ENCODE assay signal across 9 cellular contexts in genomic region chr19:6100284-6100915, GRCh38. TPM values are rescaled to one million over a fixed set of nuclear protein-coding genes. Genes with fewer than 3 reads are reported as not detected.
DNase-seq lines count a peak whose midpoint lies in the region; ATAC-seq and TF ChIP-seq lines count a peak whose summit lies in the region.
"Had no signal": no experiment of that assay in that cellular context is flagged by ENCODE, and none has a peak within 500 bp of the region (broad histone marks: within the 10 kb centered on the region; RNA-seq: fewer than 3 reads in every experiment).

No MANE protein-coding gene starts in this region.

- H3K27me3 ChIP-seq in right cardiac atrium (ENCODE audit: control insufficient read depth, insufficient read depth) (no peaks in the 10 kb centered on the region), suprapubic skin (no peaks in the 10 kb centered on the region)

- H3K4me3 Mint-ChIP-seq in IgD-negative memory B cell = peak overlapping the region; percentile 4 to 84 (median 76)

- peaks cover 5 to 10% (median 9%) of the 10 kb centered on the region in 3 donors for H3K4me1 Mint-ChIP-seq in IgD-negative memory B cell

- intact Hi-C loops in right cardiac atrium (cut with DNase I) = no loop called here

- TF ChIP-seq POLR2A in suprapubic skin (IDR thresholded peaks at IDR 0.05) = no peak

- peak in 1 of 2 donors; percentile 10 for ATAC-seq in right cardiac atrium
- ATAC-seq in HG02588 (IDR thresholded peaks at IDR 0.05; ENCODE audit: unreplicated experiment) = no peak

- H3K27me3 Mint-ChIP-seq in IgD-negative memory B cell = no peaks in the 10 kb centered on the region

- H3K36me3 ChIP-seq in suprapubic skin = no peaks in the 10 kb centered on the region

- peak overlapping the region in 2 of 3 donors; percentile 41 to 87 for H3K27ac Mint-ChIP-seq in IgD-negative memory B cell

- no peak for TF ChIP-seq EP300 in suprapubic skin (IDR thresholded peaks at IDR 0.05)

- H3K4me1 ChIP-seq in right cardiac atrium (ENCODE audit: control insufficient read depth, insufficient read depth, low read length) (peaks cover 6% of the 10 kb centered on the region), suprapubic skin (peaks cover 75% of the 10 kb centered on the region)

- H3K36me3 Mint-ChIP-seq in IgD-negative memory B cell = peaks cover 2% of the 10 kb centered on the region

- peaks cover 0 to 2% (median 0%) of the 10 kb centered on the region in 3 donors for H3K9me3 Mint-ChIP-seq in IgD-negative memory B cell

- peak; percentile 37 for DNase-seq in activated T-cell treated with anti-CD3 and anti-CD28 coated beads, Interleukin-2, amount 50 U/mL, for 1 hour
- DNase-seq in right cardiac atrium (peak in 1 of 3 donors; percentile 67), suprapubic skin (ENCODE audit: low spot score in 2 of 2) (no peak), LoVo (ENCODE audit: low spot score) (no peak), EL (no peak), GM03348 (ENCODE audit: low spot score) (no peak)

- H3K27ac ChIP-seq in right cardiac atrium (ENCODE audit: low read length) = peak overlapping the region; percentile 76
- H3K27ac ChIP-seq in suprapubic skin = peak overlapping the region; percentile 50

- no peak for TF ChIP-seq CTCF in suprapubic skin (IDR thresholded peaks at IDR 0.05)

- H3K9me3 ChIP-seq in right cardiac atrium (ENCODE audit: control insufficient read depth, low read length) (no peaks in the 10 kb centered on the region), suprapubic skin (no peaks in the 10 kb centered on the region)

- no peak overlapping the region for H3K4me3 ChIP-seq in right cardiac atrium (ENCODE audit: low read length)
- H3K4me3 ChIP-seq in suprapubic skin = no peak overlapping the region

- WGBS in right cardiac atrium = 53% methylated on average over 16 of the region's 16 CpGs
- WGBS in suprapubic skin = 70% methylated on average over 16 of the region's 16 CpGs

RNA-seq across cellular contexts. Expression of gene RFX2, which starts 9.9 kb away (rescaled TPM):
- polyA plus RNA-seq in IgD-negative memory B cell (3.1 TPM), right cardiac atrium (8.2 TPM)
- total RNA-seq in right cardiac atrium (10 to 100 TPM in 2 of 4 donors, 1 to 10 TPM in 2; 5.1 to 15.9 (median 9.6) TPM), suprapubic skin (10 to 100 TPM; 28.8 to 62.0 (median 43.5) TPM)

RNA-seq across cellular contexts. Expression of gene ACSBG2, which starts 35.1 kb away (rescaled TPM):
- polyA plus RNA-seq in IgD-negative memory B cell (not detected), right cardiac atrium (not detected)
- total RNA-seq in right cardiac atrium (not detected), suprapubic skin (not detected)
- total RNA-seq: SK-MEL-5 had no signal
